28 cellular contexts compared by ENCODE assay signal in the genomic region with DNA sequence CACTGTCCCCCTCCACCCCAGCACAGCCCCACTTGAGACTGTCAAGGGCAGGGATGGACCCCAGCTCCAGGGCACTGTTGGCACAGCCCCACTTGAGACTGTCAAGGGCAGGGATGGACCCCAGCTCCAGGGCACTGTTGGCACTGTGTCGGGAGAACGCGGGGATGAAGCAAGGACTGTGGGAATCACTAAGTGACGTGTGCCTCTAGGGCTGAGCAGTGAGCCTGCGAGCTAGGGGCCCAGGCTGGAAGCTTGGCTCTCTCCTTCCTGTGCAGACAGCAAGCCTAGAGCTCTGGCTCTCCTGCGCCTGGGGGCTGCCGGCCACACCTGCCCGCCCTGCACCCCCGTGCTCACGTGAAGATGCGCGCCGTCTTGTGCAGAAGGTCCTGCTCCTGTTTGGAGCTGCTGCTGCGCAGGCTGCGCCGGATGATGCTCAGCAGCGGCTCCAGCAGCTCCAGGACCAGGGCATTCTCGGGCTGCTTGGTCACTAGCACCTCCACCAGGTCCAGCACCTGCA. TPM values are rescaled to one million over a fixed set of nuclear protein-coding genes. Genes with fewer than 3 reads are reported as not detected.
"Had no signal": no experiment of that assay in that cellular context is flagged by ENCODE, and none has a peak within 500 bp of the region (broad histone marks: within the 10 kb centered on the region; RNA-seq: fewer than 3 reads in every experiment).

No MANE protein-coding gene starts in this region.

- H3K4me1 ChIP-seq: adrenal gland had no signal

- H3K4me2 ChIP-seq: KMS-11 had no signal

- H3K27ac ChIP-seq: adrenal gland, breast epithelium, KMS-11, Peyer's patch had no signal

- H3K9me3 ChIP-seq: adrenal gland, breast epithelium, Peyer's patch had no signal

- H3K4me3 ChIP-seq: adrenal gland, breast epithelium, Peyer's patch had no signal

- H3K9ac ChIP-seq: KMS-11 had no signal

- DNase-seq: activated CD4-positive, alpha-beta memory T cell treated with anti-CD3 and anti-CD28 coated beads for 36 hours; activated CD4-positive, alpha-beta T cell treated with anti-CD3 and anti-CD28 coated beads, Interleukin-2, amount 10 ng/mL, durations not matched to agents 7 days and 5 days; activated CD4-positive, CD25-positive, alpha-beta regulatory T cell treated with anti-CD3 and anti-CD28 coated beads, Interleukin-2, amount 50 U/mL, for 72 hours; activated gamma-delta T cell treated with Interleukin-2 at 50 U/mL for 16 hours; activated naive CD4-positive, alpha-beta T cell treated with anti-CD3 and anti-CD28 coated beads, Interleukin-2, amount 50 U/mL, for 16 hours; activated naive CD8-positive, alpha-beta T cell treated with anti-CD3 and anti-CD28 coated beads, Interleukin-2, amount 10 ng/mL, durations not matched to agents 7 days and 5 days; activated T-cell treated with anti-CD3 and anti-CD28 coated beads, Interleukin-2, amount 50 U/mL, for 72 hours; adrenal gland; central memory CD4-positive, alpha-beta T cell; NCI-H1092 treated with DMSO at 0.1 percent for 48 hours; NCI-H1417 treated with DMSO at 0.1 percent for 48 hours; NCI-H1694; NCI-H2029; NCI-H2107; NCI-H2171 treated with DMSO at 0.1 percent for 48 hours; NCI-H226; NCI-H526 treated with DMSO at 0.1 percent for 48 hours; Peyer's patch; SIG-M5; T-helper 17 cell; T-helper 9 cell had no signal

- ATAC-seq: activated T-cell treated with anti-CD3 and anti-CD28 coated beads, Interleukin-2, amount 50 U/mL, for 72 hours; T-helper 17 cell; WTC11 had no signal

- H3K27me3 ChIP-seq: adrenal gland, breast epithelium, Peyer's patch had no signal

RNA-seq across cellular contexts. Expression of a gene that starts 16.2 kb away (rescaled TPM):
- total RNA-seq: activated CD4-positive, alpha-beta memory T cell treated with anti-CD3 and anti-CD28 coated beads for 36 hours; activated CD4-positive, alpha-beta T cell treated with anti-CD3 and anti-CD28 coated beads, Interleukin-2, amount 10 ng/mL, durations not matched to agents 7 days and 5 days; activated naive CD8-positive, alpha-beta T cell treated with anti-CD3 and anti-CD28 coated beads, Interleukin-2, amount 10 ng/mL, durations not matched to agents 7 days and 5 days; activated T-cell treated with anti-CD3 and anti-CD28 coated beads, Interleukin-2, amount 50 U/mL, for 72 hours; activated T-helper 2 cell treated with anti-CD3 and anti-CD28 coated beads, Interferon-gamma antibody, Interleukin-2, Interleukin-4, amounts not matched to agents 10 μg/mL and 5 μg/mL and 100 μg/mL, durations not matched to agents 14 hours and 24 hours and 36 hours; MCF 10A; NCI-H460; T-helper 17 cell had no signal
- polyA plus RNA-seq: IgD-negative memory B cell had no signal

RNA-seq across cellular contexts. Expression of a gene that starts 40.1 kb away (rescaled TPM):
- total RNA-seq: activated CD4-positive, alpha-beta memory T cell treated with anti-CD3 and anti-CD28 coated beads for 36 hours; activated CD4-positive, alpha-beta T cell treated with anti-CD3 and anti-CD28 coated beads, Interleukin-2, amount 10 ng/mL, durations not matched to agents 7 days and 5 days; activated naive CD8-positive, alpha-beta T cell treated with anti-CD3 and anti-CD28 coated beads, Interleukin-2, amount 10 ng/mL, durations not matched to agents 7 days and 5 days; activated T-cell treated with anti-CD3 and anti-CD28 coated beads, Interleukin-2, amount 50 U/mL, for 72 hours; activated T-helper 2 cell treated with anti-CD3 and anti-CD28 coated beads, Interferon-gamma antibody, Interleukin-2, Interleukin-4, amounts not matched to agents 10 μg/mL and 5 μg/mL and 100 μg/mL, durations not matched to agents 14 hours and 24 hours and 36 hours; MCF 10A; T-helper 17 cell had no signal
- polyA plus RNA-seq: IgD-negative memory B cell had no signal

RNA-seq across cellular contexts. Expression of a gene that starts 45.5 kb away (rescaled TPM):
- total RNA-seq: MCF 10A had no signal
- polyA plus RNA-seq: IgD-negative memory B cell had no signal
